In the genomic region with DNA sequence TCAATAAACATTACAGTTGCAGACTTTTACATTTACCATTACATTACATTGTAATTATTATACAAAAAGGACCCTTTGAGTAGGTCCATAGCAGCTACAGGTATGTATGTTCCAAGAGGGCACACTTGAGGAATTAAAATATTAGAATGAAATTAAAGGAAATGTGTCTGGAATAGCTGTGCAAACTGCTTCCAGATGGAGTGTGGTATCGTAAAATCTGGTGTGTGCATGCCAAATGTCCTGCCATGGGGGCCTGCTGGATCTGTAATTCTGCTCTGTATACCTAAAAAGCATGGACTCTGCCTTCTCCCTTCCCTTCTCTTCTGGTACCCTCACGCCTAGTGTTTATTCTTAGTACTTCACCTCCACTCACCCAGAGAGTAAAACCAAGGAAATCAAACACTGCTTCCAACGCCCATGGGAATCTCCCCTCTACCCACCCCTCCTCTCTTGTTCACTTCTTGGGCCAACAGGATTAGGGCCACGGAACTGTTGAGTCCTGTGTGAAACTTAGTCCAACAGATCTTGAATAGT, we compare ENCODE assay signal across 24 cellular contexts. TPM values are rescaled to one million over a fixed set of nuclear protein-coding genes. Genes with fewer than 3 reads are reported as not detected.
DNase-seq lines count a peak whose midpoint lies in the region; ATAC-seq and TF ChIP-seq lines count a peak whose summit lies in the region.
"Had no signal": no experiment of that assay in that cellular context is flagged by ENCODE, and none has a peak within 500 bp of the region (broad histone marks: within the 10 kb centered on the region; RNA-seq: fewer than 3 reads in every experiment).

No MANE protein-coding gene starts in this region.

- POLR2A ChIA-PET in CD4-positive, alpha-beta memory T cell (lab: Charles Lee; ENCODE audit: partially characterized antibody) = no interaction called here

- CTCF ChIA-PET in CD4-positive, alpha-beta memory T cell (lab: Charles Lee; ENCODE audit: partially characterized antibody) = interaction anchor here (0.5 to 3.3 kb wide), 6 partner anchors 8 to 177 kb away, joined by 3 to 9 read pairs (median 4); no protein-coding TSS in a partner anchor

- H3K27me3 ChIP-seq in CD4-positive, alpha-beta memory T cell (ENCODE audit: insufficient read depth, low read length) = no peaks in the 10 kb centered on the region
- H3K27me3 ChIP-seq: pancreas, SJSA1, vagina had no signal

- peaks cover 7% of the 10 kb centered on the region for H3K4me1 ChIP-seq in CD4-positive, alpha-beta memory T cell (ENCODE audit: insufficient read depth, low read length)
- H3K4me1 ChIP-seq: SJSA1 had no signal

- no peak overlapping the region for H3K4me3 Mint-ChIP-seq in CD4-positive, alpha-beta memory T cell
- no peak overlapping the region for H3K4me3 Mint-ChIP-seq in IgD-negative memory B cell
- H3K4me3 Mint-ChIP-seq in activated naive CD8-positive, alpha-beta T cell treated with anti-CD3 and anti-CD28 coated beads, Interleukin-2, amount 50 U/mL, for 24 hours = no peak overlapping the region
- H3K4me3 Mint-ChIP-seq in nephron progenitor cell = no peak overlapping the region
- no peak overlapping the region for H3K4me3 Mint-ChIP-seq in CD14-positive monocyte
- H3K4me3 Mint-ChIP-seq: nephron had no signal

- H3K36me3 Mint-ChIP-seq in CD4-positive, alpha-beta memory T cell = peaks cover 65 to 91% of the 10 kb centered on the region in 2 donors
- H3K36me3 Mint-ChIP-seq in IgD-negative memory B cell = peaks cover 5% of the 10 kb centered on the region
- peaks cover 64% of the 10 kb centered on the region for H3K36me3 Mint-ChIP-seq in activated naive CD8-positive, alpha-beta T cell treated with anti-CD3 and anti-CD28 coated beads, Interleukin-2, amount 50 U/mL, for 24 hours (ENCODE audit: low read depth)
- H3K36me3 Mint-ChIP-seq in nephron progenitor cell (ENCODE audit: low read depth) = peaks cover 81% of the 10 kb centered on the region
- peaks cover 90 to 95% of the 10 kb centered on the region in 2 donors for H3K36me3 Mint-ChIP-seq in CD14-positive monocyte

- no peak for DNase-seq in CD4-positive, alpha-beta memory T cell
- DNase-seq in activated naive CD8-positive, alpha-beta T cell treated with anti-CD3 and anti-CD28 coated beads, Interleukin-2, amount 50 U/mL, for 24 hours = no peak
- DNase-seq in nephron progenitor cell (no peak), CD14-positive monocyte (ENCODE audit: low spot score) (no peak), DMS 273 treated with DMSO at 0.1 percent for 48 hours (lab: John Stamatoyannopoulos, UW) (no peak), EL (no peak)
- DNase-seq: activated CD4-positive, alpha-beta T cell treated with anti-CD3 and anti-CD28 coated beads, Interleukin-2, amount 50 U/mL, for 1 hour; activated naive CD4-positive, alpha-beta T cell treated with anti-CD3 and anti-CD28 coated beads, Interleukin-2, amount 50 U/mL, for 16 hours; activated T-cell treated with anti-CD3 and anti-CD28 coated beads for 4 hours; COR-L47; KG1; kidney glomerular epithelial cell; mesendoderm; NCI-H146; NCI-H510A treated with DMSO at 0.1 percent for 48 hours; pancreas; right cardiac atrium had no signal

- peak overlapping the region; percentile 1 to 79 (median 57) for H3K27ac Mint-ChIP-seq in CD4-positive, alpha-beta memory T cell
- H3K27ac Mint-ChIP-seq in IgD-negative memory B cell (peak overlapping the region in 2 of 3 donors; percentile 29 to 80), nephron progenitor cell (peak overlapping the region; percentile 75), CD14-positive monocyte (peak overlapping the region in 1 of 7 donors; percentile 11)
- H3K27ac Mint-ChIP-seq in activated naive CD8-positive, alpha-beta T cell treated with anti-CD3 and anti-CD28 coated beads, Interleukin-2, amount 50 U/mL, for 24 hours = peak overlapping the region; percentile 4
- H3K27ac Mint-ChIP-seq: nephron had no signal

- peaks cover 8 to 15% (median 10%) of the 10 kb centered on the region in 4 donors for H3K4me1 Mint-ChIP-seq in CD4-positive, alpha-beta memory T cell
- H3K4me1 Mint-ChIP-seq in IgD-negative memory B cell = peaks cover 5 to 14% (median 7%) of the 10 kb centered on the region in 3 donors
- H3K4me1 Mint-ChIP-seq in activated naive CD8-positive, alpha-beta T cell treated with anti-CD3 and anti-CD28 coated beads, Interleukin-2, amount 50 U/mL, for 24 hours = peaks cover 21% of the 10 kb centered on the region
- no peaks in the 10 kb centered on the region for H3K4me1 Mint-ChIP-seq in nephron progenitor cell
- H3K4me1 Mint-ChIP-seq in CD14-positive monocyte = no peaks in the 10 kb centered on the region
- H3K4me1 Mint-ChIP-seq: nephron had no signal

- H3K9me3 ChIP-seq in CD4-positive, alpha-beta memory T cell (ENCODE audit: control insufficient read depth in 1 of 2, low read length in 2 of 2) = no peaks in the 10 kb centered on the region
- H3K9me3 ChIP-seq: pancreas, SJSA1, vagina had no signal

- no peak for ATAC-seq in activated naive CD8-positive, alpha-beta T cell treated with anti-CD3 and anti-CD28 coated beads, Interleukin-2, amount 50 U/mL, for 24 hours
- ATAC-seq: pancreas had no signal

- H3K27ac ChIP-seq in CD4-positive, alpha-beta memory T cell (ENCODE audit: low read depth, low read length) = no peak overlapping the region
- H3K27ac ChIP-seq: SJSA1, vagina had no signal

- no peaks in the 10 kb centered on the region for H3K27me3 Mint-ChIP-seq in CD4-positive, alpha-beta memory T cell
- H3K27me3 Mint-ChIP-seq in IgD-negative memory B cell (no peaks in the 10 kb centered on the region), nephron progenitor cell (ENCODE audit: low read depth, poor library complexity) (no peaks in the 10 kb centered on the region), CD14-positive monocyte (ENCODE audit: low read depth in 3 of 3) (no peaks in the 10 kb centered on the region)
- no peaks in the 10 kb centered on the region for H3K27me3 Mint-ChIP-seq in activated naive CD8-positive, alpha-beta T cell treated with anti-CD3 and anti-CD28 coated beads, Interleukin-2, amount 50 U/mL, for 24 hours

- H3K9me3 Mint-ChIP-seq in CD4-positive, alpha-beta memory T cell = peaks cover 0 to 4% (median 0%) of the 10 kb centered on the region in 8 donors
- H3K9me3 Mint-ChIP-seq in IgD-negative memory B cell (no peaks in the 10 kb centered on the region), nephron progenitor cell (no peaks in the 10 kb centered on the region), CD14-positive monocyte (peaks cover 0 to 2% (median 0%) of the 10 kb centered on the region in 7 donors)
- no peaks in the 10 kb centered on the region for H3K9me3 Mint-ChIP-seq in activated naive CD8-positive, alpha-beta T cell treated with anti-CD3 and anti-CD28 coated beads, Interleukin-2, amount 50 U/mL, for 24 hours
- H3K9me3 Mint-ChIP-seq: nephron had no signal

- TF ChIP-seq CTCF in nephron progenitor cell (IDR thresholded peaks at IDR 0.05) = no peak
- no peak for TF ChIP-seq CTCF in CD14-positive monocyte (IDR thresholded peaks at IDR 0.05)

- intact Hi-C loops in CD4-positive, alpha-beta memory T cell (cut with micrococcal nuclease) = no loop called here
- intact Hi-C loops in CD14-positive monocyte (cut with micrococcal nuclease) = no loop called here

- H3K4me3 ChIP-seq in CD4-positive, alpha-beta memory T cell (ENCODE audit: low read length in 2 of 2) = no peak overlapping the region
- H3K4me3 ChIP-seq: pancreas, SJSA1, vagina had no signal

- peaks cover 92% of the 10 kb centered on the region for H3K36me3 ChIP-seq in CD4-positive, alpha-beta memory T cell (ENCODE audit: insufficient read depth, low read length)

RNA-seq across cellular contexts. Expression of gene STH, which starts 38.7 kb away (rescaled TPM):
- total RNA-seq in CD4-positive, alpha-beta memory T cell = not detected
- not detected for polyA plus RNA-seq in CD4-positive, alpha-beta memory T cell
- polyA plus RNA-seq in IgD-negative memory B cell = not detected
- not detected for polyA plus RNA-seq in CD14-positive monocyte
- total RNA-seq: glomerular endothelial cell; HT1080; pancreas; right cardiac atrium; SJSA1; T-helper 2 cell treated with Interferon-gamma antibody and Interleukin-4, amounts not matched to agents 100 ng/mL and 5 ng/mL, for 36 hours; vagina had no signal
- polyA plus RNA-seq: pancreas, right cardiac atrium had no signal
